21 cellular contexts compared by ENCODE assay signal in genomic region chr4:86152454-86152853, GRCh38.
"Had no signal": no experiment of that assay in that cellular context is flagged by ENCODE, and none has a peak within 500 bp of the region (broad histone marks: within the 10 kb centered on the region; RNA-seq: fewer than 3 reads in every experiment).

No MANE protein-coding gene starts in this region.

- ATAC-seq: foreskin keratinocyte; lower lobe of right lung; naive thymus-derived CD4-positive, alpha-beta T cell; stimulated activated naive B cell treated with anti-CD40 and anti-IgM and Interleukin-4, amounts not matched to agents 10 μg/mL and 1 μg/mL and 100 μg/mL, for 72 hours; stimulated activated naive CD8-positive, alpha-beta T cell treated with anti-CD3 and anti-CD28 coated beads, Interleukin-15, amount 100 ng/mL, for 72 hours had no signal

- H3K36me3 ChIP-seq: colonic mucosa, left ventricle myocardium inferior, lower lobe of right lung, neutrophil, right atrium auricular region, sigmoid colon, tibial nerve had no signal

- H3K36me3 Mint-ChIP-seq: memory B cell; naive thymus-derived CD4-positive, alpha-beta T cell; stimulated activated naive B cell treated with anti-CD40 and anti-IgM and Interleukin-4, amounts not matched to agents 10 μg/mL and 1 μg/mL and 100 μg/mL, for 72 hours had no signal

- DNase-seq: colonic mucosa; dermis blood vessel endothelial cell; erythroblast; foreskin keratinocyte; left cardiac atrium; left ventricle myocardium inferior; lower lobe of right lung; naive thymus-derived CD4-positive, alpha-beta T cell; nephron progenitor cell; posterior cingulate gyrus; sigmoid colon; stimulated activated CD4-positive, alpha-beta T cell treated with anti-CD3 and anti-CD28 coated beads, Interleukin-2, amount 100 ng/mL, for 24 hours; stimulated activated CD4-positive, alpha-beta T cell treated with anti-CD3 and anti-CD28 coated beads, Interleukin-4, amount 100 ng/mL, for 4 hours; stimulated activated naive B cell treated with anti-CD40 and anti-IgM and Interleukin-4, amounts not matched to agents 10 μg/mL and 1 μg/mL and 100 μg/mL, for 72 hours; stimulated activated naive CD8-positive, alpha-beta T cell treated with anti-CD3 and anti-CD28 coated beads, Interleukin-15, amount 100 ng/mL, for 72 hours; testis had no signal

- H3K27me3 Mint-ChIP-seq: memory B cell; naive thymus-derived CD4-positive, alpha-beta T cell; stimulated activated naive B cell treated with anti-CD40 and anti-IgM and Interleukin-4, amounts not matched to agents 10 μg/mL and 1 μg/mL and 100 μg/mL, for 72 hours; stimulated activated naive CD8-positive, alpha-beta T cell treated with anti-CD3 and anti-CD28 coated beads, Interleukin-15, amount 100 ng/mL, for 72 hours had no signal

- H3K27me3 ChIP-seq: colonic mucosa, foreskin keratinocyte, neutrophil, right atrium auricular region, sigmoid colon, testis, tibial nerve had no signal

- H3K27ac Mint-ChIP-seq: memory B cell; naive thymus-derived CD4-positive, alpha-beta T cell; nephron progenitor cell; stimulated activated naive B cell treated with anti-CD40 and anti-IgM and Interleukin-4, amounts not matched to agents 10 μg/mL and 1 μg/mL and 100 μg/mL, for 72 hours; stimulated activated naive CD8-positive, alpha-beta T cell treated with anti-CD3 and anti-CD28 coated beads, Interleukin-15, amount 100 ng/mL, for 72 hours had no signal

- H3K27ac ChIP-seq: colonic mucosa, foreskin keratinocyte, left ventricle myocardium inferior, lower lobe of right lung, neutrophil, right atrium auricular region, sigmoid colon, skin epidermis, testis, tibial nerve had no signal

- H3K4me1 ChIP-seq: colonic mucosa, foreskin keratinocyte, left ventricle myocardium inferior, lower lobe of right lung, right atrium auricular region, sigmoid colon, testis, tibial nerve had no signal

- H3K9me3 ChIP-seq: colonic mucosa, left ventricle myocardium inferior, lower lobe of right lung, neutrophil, right atrium auricular region, sigmoid colon, testis, tibial nerve had no signal

- H3K4me3 Mint-ChIP-seq: memory B cell; naive thymus-derived CD4-positive, alpha-beta T cell; nephron progenitor cell; stimulated activated naive B cell treated with anti-CD40 and anti-IgM and Interleukin-4, amounts not matched to agents 10 μg/mL and 1 μg/mL and 100 μg/mL, for 72 hours; stimulated activated naive CD8-positive, alpha-beta T cell treated with anti-CD3 and anti-CD28 coated beads, Interleukin-15, amount 100 ng/mL, for 72 hours had no signal

- H3K4me3 ChIP-seq: colonic mucosa, left ventricle myocardium inferior, lower lobe of right lung, right atrium auricular region, sigmoid colon, skin epidermis, testis, tibial nerve had no signal

- H3K4me1 Mint-ChIP-seq: memory B cell; naive thymus-derived CD4-positive, alpha-beta T cell; stimulated activated naive B cell treated with anti-CD40 and anti-IgM and Interleukin-4, amounts not matched to agents 10 μg/mL and 1 μg/mL and 100 μg/mL, for 72 hours; stimulated activated naive CD8-positive, alpha-beta T cell treated with anti-CD3 and anti-CD28 coated beads, Interleukin-15, amount 100 ng/mL, for 72 hours had no signal

- H3K9me3 Mint-ChIP-seq: memory B cell; nephron progenitor cell; stimulated activated naive B cell treated with anti-CD40 and anti-IgM and Interleukin-4, amounts not matched to agents 10 μg/mL and 1 μg/mL and 100 μg/mL, for 72 hours; stimulated activated naive CD8-positive, alpha-beta T cell treated with anti-CD3 and anti-CD28 coated beads, Interleukin-15, amount 100 ng/mL, for 72 hours had no signal
